40 cellular contexts compared by ENCODE assay signal in genomic region chr9:87896891-87897290, GRCh38. TPM values are rescaled to one million over a fixed set of nuclear protein-coding genes. Genes with fewer than 3 reads are reported as not detected.
"Had no signal": no experiment of that assay in that cellular context is flagged by ENCODE, and none has a peak within 500 bp of the region (broad histone marks: within the 10 kb centered on the region; RNA-seq: fewer than 3 reads in every experiment).

No MANE protein-coding gene starts in this region.

- FAIRE-seq: astrocyte, bronchial epithelial cell had no signal

- H3K4me1 ChIP-seq: adrenal gland, ascending aorta, body of pancreas, breast epithelium had no signal

- H3K9me3 ChIP-seq: ascending aorta, body of pancreas had no signal

- H3K36me3 ChIP-seq: adrenal gland, ascending aorta, brain microvascular endothelial cell, breast epithelium, cardiac muscle cell had no signal

- H3K27ac ChIP-seq: adrenal gland, ascending aorta, body of pancreas, brain microvascular endothelial cell, breast epithelium, cardiac muscle cell had no signal

- H3K27me3 ChIP-seq: adrenal gland, ascending aorta, body of pancreas, brain microvascular endothelial cell, breast epithelium, cardiac muscle cell had no signal

- ATAC-seq: activated naive CD4-positive, alpha-beta T cell treated with anti-CD3 and anti-CD28 coated beads, Interleukin-2, amount 50 U/mL, for 72 hours; activated naive CD8-positive, alpha-beta T cell treated with anti-CD3 and anti-CD28 coated beads, Interleukin-2, amount 50 U/mL, for 24 hours; activated T-cell treated with anti-CD3 and anti-CD28 coated beads, Interleukin-2, amount 50 U/mL, for 4 hours; activated T-cell treated with anti-CD3 and anti-CD28 coated beads, Interleukin-2, amount 50 U/mL, for 72 hours; activated T-helper 17 cell treated with anti-CD3 and anti-CD28 coated beads, Interleukin-2, amount 50 U/mL, for 72 hours; body of pancreas had no signal

- H3K4me3 ChIP-seq: adrenal gland, ascending aorta, body of pancreas, breast epithelium, cardiac muscle cell had no signal

- DNase-seq: activated effector memory CD4-positive, alpha-beta T cell treated with anti-CD3 and anti-CD28 coated beads, Interleukin-2, amount 50 U/mL, for 16 hours; activated effector memory CD4-positive, alpha-beta T cell treated with Interleukin-2 at 50 U/mL for 16 hours; activated gamma-delta T cell; activated gamma-delta T cell treated with Interleukin-2 at 50 U/mL for 16 hours; activated naive CD4-positive, alpha-beta T cell; activated naive CD4-positive, alpha-beta T cell treated with anti-CD3 and anti-CD28 coated beads for 36 hours; activated naive CD4-positive, alpha-beta T cell treated with anti-CD3 and anti-CD28 coated beads, Interleukin-2, amount 10 ng/mL, durations not matched to agents 7 days and 5 days; activated naive CD4-positive, alpha-beta T cell treated with anti-CD3 and anti-CD28 coated beads, Interleukin-2, amount 50 U/mL, for 16 hours; activated naive CD4-positive, alpha-beta T cell treated with Interleukin-2 at 50 U/mL for 16 hours; activated naive CD8-positive, alpha-beta T cell treated with anti-CD3 and anti-CD28 coated beads for 36 hours; activated naive CD8-positive, alpha-beta T cell treated with anti-CD3 and anti-CD28 coated beads, Interleukin-2, amount 10 ng/mL, durations not matched to agents 7 days and 5 days; activated naive CD8-positive, alpha-beta T cell treated with anti-CD3 and anti-CD28 coated beads, Interleukin-2, amount 50 U/mL, for 24 hours; activated T-cell treated with anti-CD3 and anti-CD28 coated beads, Interleukin-2, amount 50 U/mL, for 1 hour; activated T-cell treated with anti-CD3 and anti-CD28 coated beads, Interleukin-2, amount 50 U/mL, for 24 hours; activated T-cell treated with anti-CD3 and anti-CD28 coated beads, Interleukin-2, amount 50 U/mL, for 4 hours; activated T-cell treated with anti-CD3 and anti-CD28 coated beads, Interleukin-2, amount 50 U/mL, for 48 hours; activated T-cell treated with anti-CD3 and anti-CD28 coated beads, Interleukin-2, amount 50 U/mL, for 72 hours; adrenal gland; amniotic stem cell; amygdala; anterior cingulate cortex; aorta; body of pancreas; brain microvascular endothelial cell; caudate nucleus; central memory CD4-positive, alpha-beta T cell; cerebellar nuclear complex had no signal

RNA-seq across cellular contexts. Expression of gene SPATA31E1, which starts 14.2 kb away (rescaled TPM):
- total RNA-seq: activated naive CD4-positive, alpha-beta T cell treated with anti-CD3 and anti-CD28 coated beads for 36 hours; activated naive CD4-positive, alpha-beta T cell treated with anti-CD3 and anti-CD28 coated beads, Interleukin-2, amount 50 U/mL, for 72 hours; activated naive CD8-positive, alpha-beta T cell treated with anti-CD3 and anti-CD28 coated beads for 36 hours; activated naive CD8-positive, alpha-beta T cell treated with anti-CD3 and anti-CD28 coated beads, Interleukin-2, amount 10 ng/mL, durations not matched to agents 7 days and 5 days; activated T-cell treated with anti-CD3 and anti-CD28 coated beads, Interleukin-2, amount 50 U/mL, for 4 hours; activated T-cell treated with anti-CD3 and anti-CD28 coated beads, Interleukin-2, amount 50 U/mL, for 72 hours; activated T-helper 1 cell treated with anti-CD3 and anti-CD28 coated beads, Interleukin-12 subunit alpha, Interleukin-12 subunit beta, Interleukin-2, Interleukin-4 antibody, amounts not matched to agents 30 ng/mL and 10 ng/mL and 1 ng/mL, durations not matched to agents 14 hours and 24 hours and 36 hours; activated T-helper 17 cell treated with anti-CD3 and anti-CD28 coated beads, Interleukin-2, amount 50 U/mL, for 72 hours; activated T-helper 2 cell treated with anti-CD3 and anti-CD28 coated beads, Interferon-gamma antibody, Interleukin-2, Interleukin-4, amounts not matched to agents 10 μg/mL and 5 μg/mL and 100 μg/mL, durations not matched to agents 14 hours and 24 hours and 36 hours; adrenal gland; aorta; ascending aorta; astrocyte; body of pancreas; breast epithelium; bronchial epithelial cell; cardiac muscle cell; cardiac septum; cerebellum; chondrocyte had no signal
- polyA plus RNA-seq: adipose tissue, adrenal gland, aorta, cardiac muscle cell had no signal

RNA-seq across cellular contexts. Expression of gene SPATA31C1, which starts 20.9 kb away (rescaled TPM):
- total RNA-seq: activated naive CD4-positive, alpha-beta T cell treated with anti-CD3 and anti-CD28 coated beads for 36 hours; activated naive CD4-positive, alpha-beta T cell treated with anti-CD3 and anti-CD28 coated beads, Interleukin-2, amount 50 U/mL, for 72 hours; activated naive CD8-positive, alpha-beta T cell treated with anti-CD3 and anti-CD28 coated beads for 36 hours; activated naive CD8-positive, alpha-beta T cell treated with anti-CD3 and anti-CD28 coated beads, Interleukin-2, amount 10 ng/mL, durations not matched to agents 7 days and 5 days; activated T-cell treated with anti-CD3 and anti-CD28 coated beads, Interleukin-2, amount 50 U/mL, for 4 hours; activated T-cell treated with anti-CD3 and anti-CD28 coated beads, Interleukin-2, amount 50 U/mL, for 72 hours; activated T-helper 1 cell treated with anti-CD3 and anti-CD28 coated beads, Interleukin-12 subunit alpha, Interleukin-12 subunit beta, Interleukin-2, Interleukin-4 antibody, amounts not matched to agents 30 ng/mL and 10 ng/mL and 1 ng/mL, durations not matched to agents 14 hours and 24 hours and 36 hours; activated T-helper 2 cell treated with anti-CD3 and anti-CD28 coated beads, Interferon-gamma antibody, Interleukin-2, Interleukin-4, amounts not matched to agents 10 μg/mL and 5 μg/mL and 100 μg/mL, durations not matched to agents 14 hours and 24 hours and 36 hours; adrenal gland; aorta; ascending aorta; astrocyte; body of pancreas; breast epithelium; bronchial epithelial cell; cardiac muscle cell; cardiac septum; cerebellum; chondrocyte had no signal
- polyA plus RNA-seq: adipose tissue, adrenal gland, aorta, cardiac muscle cell had no signal
